8 cellular contexts compared by ENCODE assay signal in genomic region chr11:128323381-128323780, GRCh38.
DNase-seq lines count a peak whose midpoint lies in the region; ATAC-seq and TF ChIP-seq lines count a peak whose summit lies in the region.

No MANE protein-coding gene starts in this region.

- peak overlapping the region; percentile 98 for H3K27ac Mint-ChIP-seq in activated CD4-positive, alpha-beta T cell treated with anti-CD3 and anti-CD28 coated beads, Interleukin-2, amount 10 ng/mL, durations not matched to agents 7 days and 5 days
- H3K27ac Mint-ChIP-seq in chondrocyte (ENCODE audit: unreplicated experiment) (no peak overlapping the region), osteocyte (ENCODE audit: unreplicated experiment) (no peak overlapping the region)

- peaks cover 22% of the 10 kb centered on the region for H3K36me3 Mint-ChIP-seq in activated CD4-positive, alpha-beta T cell treated with anti-CD3 and anti-CD28 coated beads, Interleukin-2, amount 10 ng/mL, durations not matched to agents 7 days and 5 days (ENCODE audit: low read depth)
- peaks cover 2% of the 10 kb centered on the region for H3K36me3 Mint-ChIP-seq in chondrocyte (ENCODE audit: low read depth)
- H3K36me3 Mint-ChIP-seq in osteocyte (ENCODE audit: unreplicated experiment), result no peaks in the 10 kb centered on the region

- no peak overlapping the region for H3K4me3 Mint-ChIP-seq in activated CD4-positive, alpha-beta T cell treated with anti-CD3 and anti-CD28 coated beads, Interleukin-2, amount 10 ng/mL, durations not matched to agents 7 days and 5 days
- no peak overlapping the region for H3K4me3 Mint-ChIP-seq in chondrocyte (ENCODE audit: unreplicated experiment)
- no peak overlapping the region for H3K4me3 Mint-ChIP-seq in osteocyte (ENCODE audit: unreplicated experiment)

- POLR2A ChIA-PET in activated CD4-positive, alpha-beta T cell treated with anti-CD3 and anti-CD28 coated beads, Interleukin-2, amount 10 ng/mL, durations not matched to agents 7 days and 5 days (lab: Charles Lee), result interaction anchor here (1.6 kb wide), 1 partner anchor 152 kb away, joined by 3 read pairs; no protein-coding TSS in a partner anchor

- H3K9me3 Mint-ChIP-seq in activated CD4-positive, alpha-beta T cell treated with anti-CD3 and anti-CD28 coated beads, Interleukin-2, amount 10 ng/mL, durations not matched to agents 7 days and 5 days, result peaks cover 5% of the 10 kb centered on the region
- peaks cover 3% of the 10 kb centered on the region for H3K9me3 Mint-ChIP-seq in chondrocyte (ENCODE audit: low read depth)
- H3K9me3 Mint-ChIP-seq in osteocyte (ENCODE audit: unreplicated experiment), result no peaks in the 10 kb centered on the region

- ATAC-seq in HG03460 (IDR thresholded peaks at IDR 0.05; ENCODE audit: unreplicated experiment), result peak; percentile 40
- no peak for ATAC-seq in HG03565 (IDR thresholded peaks at IDR 0.05; ENCODE audit: unreplicated experiment)

- TF ChIP-seq CTCF in chondrocyte (IDR thresholded peaks at IDR 0.05) (peak; percentile 63), osteocyte (IDR thresholded peaks at IDR 0.05) (peak; percentile 38)

- peak; percentile 65 for DNase-seq in activated CD4-positive, alpha-beta T cell treated with anti-CD3 and anti-CD28 coated beads, Interleukin-2, amount 10 ng/mL, durations not matched to agents 7 days and 5 days
- no peak for DNase-seq in activated CD4-positive, alpha-beta T cell treated with anti-CD3 and anti-CD28 coated beads, Interleukin-2, amount 50 U/mL, for 4 hours
- DNase-seq in chondrocyte (ENCODE audit: low spot score) (no peak), osteocyte (ENCODE audit: extremely low spot score, unreplicated experiment) (no peak), hypothalamus (lab: John Stamatoyannopoulos, UW) (no peak), putamen (ENCODE audit: low spot score) (no peak)

- CTCF ChIA-PET in activated CD4-positive, alpha-beta T cell treated with anti-CD3 and anti-CD28 coated beads, Interleukin-2, amount 10 ng/mL, durations not matched to agents 7 days and 5 days (lab: Charles Lee), result interaction anchor here (0.5 to 13.5 kb wide), 23 partner anchors 9 to 382 kb away, joined by 3 to 132 read pairs (median 4); no protein-coding TSS in a partner anchor

- H3K4me1 Mint-ChIP-seq in activated CD4-positive, alpha-beta T cell treated with anti-CD3 and anti-CD28 coated beads, Interleukin-2, amount 10 ng/mL, durations not matched to agents 7 days and 5 days, result peaks cover 89% of the 10 kb centered on the region
- no peaks in the 10 kb centered on the region for H3K4me1 Mint-ChIP-seq in chondrocyte (ENCODE audit: low read depth)
- H3K4me1 Mint-ChIP-seq in osteocyte (ENCODE audit: unreplicated experiment), result no peaks in the 10 kb centered on the region

- H3K27me3 Mint-ChIP-seq in activated CD4-positive, alpha-beta T cell treated with anti-CD3 and anti-CD28 coated beads, Interleukin-2, amount 10 ng/mL, durations not matched to agents 7 days and 5 days, result no peaks in the 10 kb centered on the region
- H3K27me3 Mint-ChIP-seq in chondrocyte (ENCODE audit: low read depth), result no peaks in the 10 kb centered on the region
- no peaks in the 10 kb centered on the region for H3K27me3 Mint-ChIP-seq in osteocyte (ENCODE audit: unreplicated experiment)
